13 cellular contexts compared by ENCODE assay signal in the genomic region with DNA sequence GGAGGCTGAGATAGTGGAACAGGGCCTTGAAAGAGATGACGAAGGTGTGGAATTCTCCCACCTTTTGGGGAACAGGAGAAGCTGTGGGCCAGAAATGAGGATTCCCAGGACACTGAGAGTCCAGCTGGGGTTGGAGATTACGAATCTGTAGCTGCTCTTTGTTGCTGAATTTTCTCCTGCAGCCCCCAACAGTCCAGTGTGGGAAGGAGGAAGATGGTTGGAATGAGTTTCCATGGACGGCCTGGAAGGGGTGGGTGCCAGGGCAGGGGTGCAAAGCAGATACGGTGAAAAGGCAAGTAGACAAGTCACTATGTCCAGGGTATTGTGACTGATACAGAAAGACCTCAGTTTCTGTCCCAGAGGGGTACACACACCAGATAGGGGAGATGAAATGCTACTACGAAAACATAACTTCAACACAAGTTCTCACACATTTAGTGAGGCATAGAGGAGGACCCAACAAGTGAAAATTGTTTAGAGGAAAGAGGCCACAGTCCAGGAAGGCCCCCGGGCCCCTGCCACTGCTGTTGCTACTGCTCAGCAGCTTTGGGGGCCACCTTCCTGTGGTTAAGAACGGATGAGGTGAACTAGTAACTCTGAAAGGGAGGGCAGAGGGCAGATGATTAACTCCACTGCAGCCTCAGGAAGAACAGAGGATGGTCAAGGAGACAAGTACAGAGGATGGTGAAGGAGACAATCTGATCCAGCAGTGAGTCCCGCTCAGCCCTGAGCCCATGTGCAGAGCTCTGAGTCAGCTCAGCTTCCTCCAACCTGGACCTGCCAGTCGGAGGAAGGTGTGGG. TPM values are rescaled to one million over a fixed set of nuclear protein-coding genes. Genes with fewer than 3 reads are reported as not detected.
DNase-seq lines count a peak whose midpoint lies in the region; ATAC-seq and TF ChIP-seq lines count a peak whose summit lies in the region.
"Had no signal": no experiment of that assay in that cellular context is flagged by ENCODE, and none has a peak within 500 bp of the region (broad histone marks: within the 10 kb centered on the region; RNA-seq: fewer than 3 reads in every experiment).

No MANE protein-coding gene starts in this region.

- H3K9me3 Mint-ChIP-seq in activated T-helper 17 cell treated with anti-CD3 and anti-CD28 coated beads, Interleukin-2, amount 50 U/mL, for 72 hours: no peaks in the 10 kb centered on the region
- no peaks in the 10 kb centered on the region for H3K9me3 Mint-ChIP-seq in endothelial cell (ENCODE audit: unreplicated experiment)
- H3K9me3 Mint-ChIP-seq: activated naive CD4-positive, alpha-beta T cell treated with anti-CD3 and anti-CD28 coated beads, Interleukin-2, amount 50 U/mL, for 72 hours had no signal

- no peaks in the 10 kb centered on the region for H3K27me3 Mint-ChIP-seq in activated T-helper 17 cell treated with anti-CD3 and anti-CD28 coated beads, Interleukin-2, amount 50 U/mL, for 72 hours
- no peaks in the 10 kb centered on the region for H3K27me3 Mint-ChIP-seq in endothelial cell (ENCODE audit: unreplicated experiment)

- ATAC-seq in GM19395 (IDR thresholded peaks at IDR 0.05; ENCODE audit: unreplicated experiment) (peak; percentile 81), HG03095 (IDR thresholded peaks at IDR 0.05; ENCODE audit: unreplicated experiment) (peak; percentile 85)
- peak; percentile 18 for ATAC-seq in activated T-helper 17 cell treated with anti-CD3 and anti-CD28 coated beads, Interleukin-2, amount 50 U/mL, for 72 hours (replicated peaks)

- no peaks in the 10 kb centered on the region for H3K27me3 ChIP-seq in GM06990 (replicated peaks; ENCODE audit: control insufficient read depth, insufficient read depth, low read length)

- no peak overlapping the region for H3K4me3 Mint-ChIP-seq in activated T-helper 17 cell treated with anti-CD3 and anti-CD28 coated beads, Interleukin-2, amount 50 U/mL, for 72 hours
- no peak overlapping the region for H3K4me3 Mint-ChIP-seq in endothelial cell (ENCODE audit: unreplicated experiment)
- H3K4me3 Mint-ChIP-seq: IgD-negative memory B cell had no signal

- TF ChIP-seq CTCF in GM06990 (IDR thresholded peaks at IDR 0.05; ENCODE audit: insufficient read depth, low read length, poor library complexity, severe bottlenecking) (no peak), endothelial cell (IDR thresholded peaks at IDR 0.05; ENCODE audit: unreplicated experiment) (no peak)

- H3K27ac Mint-ChIP-seq in activated T-helper 17 cell treated with anti-CD3 and anti-CD28 coated beads, Interleukin-2, amount 50 U/mL, for 72 hours: no peak overlapping the region
- no peak overlapping the region for H3K27ac Mint-ChIP-seq in endothelial cell (ENCODE audit: unreplicated experiment)
- H3K27ac Mint-ChIP-seq: activated naive CD4-positive, alpha-beta T cell treated with anti-CD3 and anti-CD28 coated beads, Interleukin-2, amount 50 U/mL, for 72 hours; IgD-negative memory B cell had no signal

- peak; percentile 38 for DNase-seq in GM06990 (ENCODE audit: extremely low read depth, insufficient read length)
- DNase-seq in COLO829 (ENCODE audit: low spot score): no peak
- no peak for DNase-seq in endothelial cell (ENCODE audit: low spot score)
- no peak for DNase-seq in SKM-1 (lab: John Stamatoyannopoulos, UW; ENCODE audit: unreplicated experiment)
- DNase-seq in DMS153 (lab: John Stamatoyannopoulos, UW): no peak
- DNase-seq: C1 segment of cervical spinal cord, NCI-H748 treated with DMSO at 0.1 percent for 48 hours had no signal

- no peaks in the 10 kb centered on the region for H3K36me3 Mint-ChIP-seq in activated T-helper 17 cell treated with anti-CD3 and anti-CD28 coated beads, Interleukin-2, amount 50 U/mL, for 72 hours (ENCODE audit: low read depth)
- H3K36me3 Mint-ChIP-seq in endothelial cell (ENCODE audit: low read depth, unreplicated experiment): no peaks in the 10 kb centered on the region
- H3K36me3 Mint-ChIP-seq: activated naive CD4-positive, alpha-beta T cell treated with anti-CD3 and anti-CD28 coated beads, Interleukin-2, amount 50 U/mL, for 72 hours had no signal

- H3K4me1 Mint-ChIP-seq in activated T-helper 17 cell treated with anti-CD3 and anti-CD28 coated beads, Interleukin-2, amount 50 U/mL, for 72 hours: peaks cover 5% of the 10 kb centered on the region
- H3K4me1 Mint-ChIP-seq in endothelial cell (ENCODE audit: unreplicated experiment): no peaks in the 10 kb centered on the region

- H3K36me3 ChIP-seq in GM06990 (ENCODE audit: control insufficient read depth, insufficient read depth, low read length): no peaks in the 10 kb centered on the region

- no peak overlapping the region for H3K4me3 ChIP-seq in GM06990 (replicated peaks; ENCODE audit: low read depth, low read length)

RNA-seq across cellular contexts. Expression of gene CD244, which starts 7.3 kb away (rescaled TPM):
- total RNA-seq in activated T-helper 17 cell treated with anti-CD3 and anti-CD28 coated beads, Interleukin-2, amount 50 U/mL, for 72 hours: under 1 TPM in 1 of 2 donors, not detected in 1; 0.48 TPM
- 0.31 TPM for total RNA-seq in endothelial cell (ENCODE audit: unreplicated experiment)
- total RNA-seq: endothelial cell of umbilical vein had no signal

RNA-seq across cellular contexts. Expression of gene ITLN1, which starts 29.6 kb away (rescaled TPM):
- not detected for total RNA-seq in activated T-helper 17 cell treated with anti-CD3 and anti-CD28 coated beads, Interleukin-2, amount 50 U/mL, for 72 hours
- total RNA-seq in endothelial cell (ENCODE audit: unreplicated experiment): not detected
- total RNA-seq: activated naive CD4-positive, alpha-beta T cell treated with anti-CD3 and anti-CD28 coated beads, Interleukin-2, amount 50 U/mL, for 72 hours; endothelial cell of umbilical vein had no signal

RNA-seq across cellular contexts. Expression of gene LY9, which starts 59.4 kb away (rescaled TPM):
- 1 to 10 TPM; 1.9 to 3.2 TPM for total RNA-seq in activated T-helper 17 cell treated with anti-CD3 and anti-CD28 coated beads, Interleukin-2, amount 50 U/mL, for 72 hours
- total RNA-seq in endothelial cell (ENCODE audit: unreplicated experiment): not detected
- total RNA-seq: endothelial cell of umbilical vein had no signal

Comparison
In these comparisons a context has a peak if more than half of its experiments do, and no peak if none do; other contexts are left out.
1. ATAC-seq: peak in every context shown above with its lines; median percentile 85 in HG03095; 81 in GM19395; 18 in activated T-helper 17 cell treated with anti-CD3 and anti-CD28 coated beads, Interleukin-2, amount 50 U/mL, for 72 hours.